Comparison of ENCODE assay signal across 10 cellular contexts in the genomic region with DNA sequence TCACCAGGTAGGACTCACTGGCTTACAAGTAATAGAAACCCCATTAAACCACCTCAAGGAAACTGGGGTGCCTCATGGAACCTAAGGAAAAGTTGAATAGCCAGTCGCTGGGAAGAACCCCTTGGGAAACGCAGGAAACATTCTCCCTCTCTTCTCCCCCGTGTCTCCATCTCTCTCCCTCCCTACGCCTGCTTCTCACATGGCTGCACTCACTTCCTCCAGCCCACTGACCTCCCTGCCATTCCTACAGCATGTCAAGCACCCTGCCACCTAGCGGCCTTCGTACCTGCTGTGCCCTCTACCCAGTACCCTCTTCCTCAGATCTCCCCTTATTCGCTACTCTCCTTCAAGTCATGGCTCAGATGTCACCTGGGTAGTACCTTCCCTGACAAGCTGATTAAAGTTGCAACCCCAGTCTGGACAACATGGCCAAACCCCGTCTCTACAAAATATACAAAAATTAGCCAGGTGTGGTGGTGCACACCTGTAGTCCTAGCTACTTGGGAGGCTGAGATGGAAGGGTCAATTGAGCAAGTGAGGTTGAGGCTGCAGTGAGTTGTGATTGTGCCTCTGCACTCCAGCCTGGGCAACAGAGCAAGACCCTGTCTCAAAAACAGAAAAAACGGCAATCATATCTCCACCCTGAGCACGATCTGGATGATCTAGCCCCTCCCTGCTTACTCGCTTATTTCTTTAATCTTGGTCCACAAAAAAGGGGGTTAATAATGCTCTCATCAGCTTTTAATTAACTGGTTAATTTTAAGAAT. TPM values are rescaled to one million over a fixed set of nuclear protein-coding genes. Genes with fewer than 3 reads are reported as not detected.
DNase-seq lines count a peak whose midpoint lies in the region; ATAC-seq, FAIRE-seq and TF ChIP-seq lines count a peak whose summit lies in the region.
"Had no signal": no experiment of that assay in that cellular context is flagged by ENCODE, and none has a peak within 500 bp of the region (broad histone marks: within the 10 kb centered on the region; RNA-seq: fewer than 3 reads in every experiment).

No MANE protein-coding gene starts in this region.

- peak; percentile 41 for ATAC-seq in HG03354 (IDR thresholded peaks at IDR 0.05; ENCODE audit: poor library complexity, severe bottlenecking, unreplicated experiment)
- ATAC-seq in RWPE2 (ENCODE audit: low read depth), result peak; percentile 56; the same call in 2 of the 3 replicates
- no peak for ATAC-seq in naive thymus-derived CD4-positive, alpha-beta T cell
- ATAC-seq: activated naive CD8-positive, alpha-beta T cell treated with anti-CD3 and anti-CD28 coated beads, Interleukin-2, amount 50 U/mL, for 24 hours had no signal

- H4K20me1 ChIP-seq in keratinocyte (ENCODE audit: control insufficient read depth, extremely low read depth, insufficient read depth, low read length), result no peaks in the 10 kb centered on the region

- H2AFZ ChIP-seq in keratinocyte (ENCODE audit: control insufficient read depth, low read length), result no peak overlapping the region

- no peak overlapping the region for H3K27ac ChIP-seq in C4-2B
- no peak overlapping the region for H3K27ac ChIP-seq in RWPE2 (ENCODE audit: poor library complexity, severe bottlenecking)
- H3K27ac ChIP-seq in keratinocyte (ENCODE audit: control insufficient read depth, insufficient read depth, low read length), result no peak overlapping the region
- no peak overlapping the region for H3K27ac ChIP-seq in ascending aorta
- no peak overlapping the region for H3K27ac ChIP-seq in naive thymus-derived CD4-positive, alpha-beta T cell (ENCODE audit: low read depth, low read length)

- H3K27ac Mint-ChIP-seq in naive thymus-derived CD4-positive, alpha-beta T cell, result peak overlapping the region in 3 of 9 donors; percentile 26 to 48 (median 31)
- H3K27ac Mint-ChIP-seq: activated naive CD8-positive, alpha-beta T cell treated with anti-CD3 and anti-CD28 coated beads, Interleukin-2, amount 50 U/mL, for 24 hours had no signal

- DNase-seq in RWPE2 (ENCODE audit: low spot score), result no peak
- DNase-seq in keratinocyte (ENCODE audit: low read depth, low spot score), result no peak
- no peak for DNase-seq in ascending aorta (ENCODE audit: low spot score in 2 of 2)
- DNase-seq in naive thymus-derived CD4-positive, alpha-beta T cell, result no peak
- no peak for DNase-seq in DMS 273 treated with DMSO at 0.1 percent for 48 hours (lab: John Stamatoyannopoulos, UW)
- DNase-seq in activated gamma-delta T cell (lab: John Stamatoyannopoulos, UW), result no peak
- DNase-seq: activated naive CD8-positive, alpha-beta T cell treated with anti-CD3 and anti-CD28 coated beads, Interleukin-2, amount 50 U/mL, for 24 hours; NCI-H2107 had no signal

- H3K4me3 ChIP-seq in RWPE2 (ENCODE audit: severe bottlenecking), result no peak overlapping the region
- H3K4me3 ChIP-seq in keratinocyte (ENCODE audit: control insufficient read depth in 2 of 3, extremely low read depth in 1 of 3, insufficient read depth in 2 of 3, low read depth in 1 of 3, low read length in 3 of 3), result no peak overlapping the region
- H3K4me3 ChIP-seq in ascending aorta, result no peak overlapping the region
- H3K4me3 ChIP-seq in naive thymus-derived CD4-positive, alpha-beta T cell (ENCODE audit: low read length), result no peak overlapping the region

- intact Hi-C loops in ascending aorta (cut with DNase I), result loop anchor here (1.0 to 5.0 kb wide), 2 partner anchors 48 to 862 kb away; no protein-coding TSS in a partner anchor
- intact Hi-C loops in naive thymus-derived CD4-positive, alpha-beta T cell (cut with micrococcal nuclease), result loop anchor here (2.0 to 10.0 kb wide), 3 partner anchors 103 to 375 kb away; a partner anchor contains a TSS

- no peak overlapping the region for H3K9ac ChIP-seq in keratinocyte (ENCODE audit: control insufficient read depth, extremely low read depth, insufficient read depth, low read length)

- H3K36me3 Mint-ChIP-seq in naive thymus-derived CD4-positive, alpha-beta T cell, result no peaks in the 10 kb centered on the region

- TF ChIP-seq CTCF in C4-2B (conservative IDR thresholded peaks at IDR 0.05) (peak; percentile 33), RWPE2 (IDR thresholded peaks at IDR 0.05; ENCODE audit: poor library complexity, severe bottlenecking) (peak; percentile 31), keratinocyte (optimal IDR thresholded peaks at IDR 0.05 in 1 of 3, IDR thresholded peaks at IDR 0.05 in 1 of 3, conservative IDR thresholded peaks at IDR 0.05 in 1 of 3; ENCODE audit: extremely low read depth in 1 of 3, insufficient read depth in 2 of 3, low read length in 3 of 3) (peak; percentile 27 to 79 (median 37)), ascending aorta (IDR thresholded peaks at IDR 0.05) (no peak)

- POLR2A ChIA-PET in naive thymus-derived CD4-positive, alpha-beta T cell (lab: Charles Lee), result no interaction called here

- no peaks in the 10 kb centered on the region for H3K9me1 ChIP-seq in keratinocyte (ENCODE audit: control insufficient read depth, extremely low read depth, insufficient read depth, low read length)

- dilution Hi-C loops in keratinocyte (cut with MboI; ENCODE audit: extremely low pct_ligation_motif_present, low sequenced_read_pairs), result loop anchor here (25.0 kb wide), 1 partner anchor 112 kb away; no protein-coding TSS in a partner anchor

- H3K9me3 Mint-ChIP-seq in naive thymus-derived CD4-positive, alpha-beta T cell, result no peaks in the 10 kb centered on the region
- H3K9me3 Mint-ChIP-seq: activated naive CD8-positive, alpha-beta T cell treated with anti-CD3 and anti-CD28 coated beads, Interleukin-2, amount 50 U/mL, for 24 hours had no signal

- no peaks in the 10 kb centered on the region for H3K4me1 ChIP-seq in RWPE2 (ENCODE audit: insufficient read depth, poor library complexity, severe bottlenecking)
- H3K4me1 ChIP-seq in keratinocyte (ENCODE audit: control insufficient read depth, extremely low read depth, insufficient read depth, low read length), result no peaks in the 10 kb centered on the region
- no peaks in the 10 kb centered on the region for H3K4me1 ChIP-seq in ascending aorta
- peaks cover 0 to 21% of the 10 kb centered on the region in 2 donors for H3K4me1 ChIP-seq in naive thymus-derived CD4-positive, alpha-beta T cell (ENCODE audit: control insufficient read depth in 2 of 2, insufficient read depth in 2 of 2, low read length in 2 of 2)

- peaks cover 6% of the 10 kb centered on the region for H3K27me3 ChIP-seq in RWPE2 (ENCODE audit: insufficient read depth, poor library complexity, severe bottlenecking)
- peaks cover 11% of the 10 kb centered on the region for H3K27me3 ChIP-seq in keratinocyte (ENCODE audit: control insufficient read depth, extremely low read depth, insufficient read depth, low read length)
- no peaks in the 10 kb centered on the region for H3K27me3 ChIP-seq in ascending aorta
- H3K27me3 ChIP-seq in naive thymus-derived CD4-positive, alpha-beta T cell (ENCODE audit: control insufficient read depth in 2 of 2, insufficient read depth in 2 of 2, low read length in 2 of 2), result no peaks in the 10 kb centered on the region

- peaks cover 0 to 15% (median 0%) of the 10 kb centered on the region in 5 donors for H3K27me3 Mint-ChIP-seq in naive thymus-derived CD4-positive, alpha-beta T cell
- H3K27me3 Mint-ChIP-seq: activated naive CD8-positive, alpha-beta T cell treated with anti-CD3 and anti-CD28 coated beads, Interleukin-2, amount 50 U/mL, for 24 hours had no signal

- FAIRE-seq in keratinocyte (lab: Jason Lieb, UNC), result no peak

- H3K79me2 ChIP-seq in keratinocyte (ENCODE audit: control insufficient read depth, insufficient read depth, low read length), result no peaks in the 10 kb centered on the region

- H3K4me1 Mint-ChIP-seq in naive thymus-derived CD4-positive, alpha-beta T cell, result peaks cover 4 to 62% (median 56%) of the 10 kb centered on the region in 7 donors

- no peak overlapping the region for H3K4me2 ChIP-seq in keratinocyte (ENCODE audit: control insufficient read depth, extremely low read depth, insufficient read depth, low read depth, low read length)

- CTCF ChIA-PET in naive thymus-derived CD4-positive, alpha-beta T cell (lab: Charles Lee), result interaction anchor here (1.0 to 8.1 kb wide), 10 partner anchors 37 to 126 kb away, joined by 3 to 73 read pairs (median 6); no protein-coding TSS in a partner anchor

- peak overlapping the region in 1 of 10 donors; percentile 20 for H3K4me3 Mint-ChIP-seq in naive thymus-derived CD4-positive, alpha-beta T cell
- H3K4me3 Mint-ChIP-seq: activated naive CD8-positive, alpha-beta T cell treated with anti-CD3 and anti-CD28 coated beads, Interleukin-2, amount 50 U/mL, for 24 hours had no signal

- H3K36me3 ChIP-seq in RWPE2 (ENCODE audit: low read depth) (no peaks in the 10 kb centered on the region), keratinocyte (ENCODE audit: control insufficient read depth in 2 of 2, extremely low read depth in 1 of 2, insufficient read depth in 2 of 2, low read length in 2 of 2) (no peaks in the 10 kb centered on the region), ascending aorta (no peaks in the 10 kb centered on the region)
- H3K36me3 ChIP-seq in naive thymus-derived CD4-positive, alpha-beta T cell (ENCODE audit: control insufficient read depth in 2 of 3, insufficient read depth in 3 of 3, low read length in 3 of 3), result no peaks in the 10 kb centered on the region

- H3K9me3 ChIP-seq in RWPE2 (ENCODE audit: severe bottlenecking) (no peaks in the 10 kb centered on the region), keratinocyte (ENCODE audit: control insufficient read depth, low read depth, low read length) (no peaks in the 10 kb centered on the region), ascending aorta (no peaks in the 10 kb centered on the region)
- H3K9me3 ChIP-seq in naive thymus-derived CD4-positive, alpha-beta T cell (ENCODE audit: control insufficient read depth in 2 of 3, low read length in 3 of 3), result no peaks in the 10 kb centered on the region

RNA-seq across cellular contexts. Expression of a gene that starts 6.4 kb away (rescaled TPM):
- polyA plus RNA-seq in keratinocyte, result not detected in 3 replicates
- polyA plus RNA-seq in keratinocyte (2011; ENCODE audit: low read depth), result not detected
- polyA plus RNA-seq in keratinocyte (2011; cell fraction: cytosol; rRNA removed), result not detected in 2 replicates
- polyA plus RNA-seq in keratinocyte (2011; cell fraction: nucleus; rRNA removed), result not detected in 2 replicates
- polyA plus RNA-seq in keratinocyte (2012; ENCODE audit: low replicate concordance), result 0.42 TPM in 1 of 2 replicates, not detected in the other
- not detected in 3 replicates for polyA minus RNA-seq in keratinocyte
- not detected for polyA minus RNA-seq in keratinocyte (2011; cell fraction: cytosol; rRNA and poly(A)+ RNA removed)
- not detected in 2 replicates for polyA minus RNA-seq in keratinocyte (2011; cell fraction: nucleus; rRNA and poly(A)+ RNA removed)
- 4.5 TPM for total RNA-seq in ascending aorta
- 10 to 100 TPM in 2 of 5 experiments, 1 to 10 TPM in 2, not detected in 1; 4.2 to 15.8 (median 8.8) TPM for total RNA-seq in naive thymus-derived CD4-positive, alpha-beta T cell
- polyA plus RNA-seq in naive thymus-derived CD4-positive, alpha-beta T cell, result 1 to 10 TPM in 1 of 2 donors, under 1 TPM in 1; 0.80 to 4.2 TPM

Comparison
In these comparisons a context has a peak if more than half of its experiments do, and no peak if none do; other contexts are left out.
1. CTCF ChIP-seq: peak in C4-2B (single experiment), RWPE2 (single experiment) and keratinocyte (3 of 3); none in ascending aorta (0 of 3).